ENCODE assay signal across 9 cellular contexts in genomic region chr3:36763850-36764703, GRCh38. TPM values are rescaled to one million over a fixed set of nuclear protein-coding genes. Genes with fewer than 3 reads are reported as not detected.
A peak's percentile ranks its signal among the peaks of the same experiment; 100 is the strongest.
DNase-seq lines count a peak whose midpoint lies in the region; ATAC-seq and TF ChIP-seq lines count a peak whose summit lies in the region.
"Had no signal": no experiment of that assay in that cellular context is flagged by ENCODE, and none has a peak within 500 bp of the region (broad histone marks: within the 10 kb centered on the region; RNA-seq: fewer than 3 reads in every experiment).

Gene DCLK3 (minus strand): TSS chr3:36764553. CDS start chr3:36764263, 290 bp downstream.

- no peaks in the 10 kb centered on the region for H3K4me1 Mint-ChIP-seq in glutamatergic neuron (ENCODE audit: low read depth, unreplicated experiment)

- peak; percentile 30 for TF ChIP-seq CTCF in glutamatergic neuron (IDR thresholded peaks at IDR 0.05; ENCODE audit: partially characterized antibody, unreplicated experiment)

- ATAC-seq in HG02642 (IDR thresholded peaks at IDR 0.05; ENCODE audit: poor library complexity, unreplicated experiment), result no peak

- DNase-seq in ELF-1 (ENCODE audit: low read depth, low spot score) (peak; percentile 17), NCI-H69 (lab: John Stamatoyannopoulos, UW) (peak; percentile 17), glutamatergic neuron (peak; percentile 61), putamen (ENCODE audit: low spot score) (peak; percentile 55), NCI-H1048 (lab: John Stamatoyannopoulos, UW) (no peak), H4 (ENCODE audit: low spot score) (no peak), NCI-H226 (no peak)
- DNase-seq: SIG-M5 had no signal

- peaks cover 21% of the 10 kb centered on the region for H3K27me3 Mint-ChIP-seq in glutamatergic neuron (ENCODE audit: unreplicated experiment)

- H3K4me3 Mint-ChIP-seq in glutamatergic neuron (ENCODE audit: unreplicated experiment), result peak within 1 kb of the TSS; percentile 90

- peaks cover 11% of the 10 kb centered on the region for H3K36me3 Mint-ChIP-seq in glutamatergic neuron (ENCODE audit: unreplicated experiment)

- peaks cover 8% of the 10 kb centered on the region for H3K9me3 Mint-ChIP-seq in glutamatergic neuron (ENCODE audit: unreplicated experiment)

- no peak within 1 kb of the TSS for H3K27ac Mint-ChIP-seq in glutamatergic neuron (ENCODE audit: unreplicated experiment)

RNA-seq across cellular contexts. Expression of gene DCLK3, which starts in this region (rescaled TPM):
- total RNA-seq in glutamatergic neuron (ENCODE audit: unreplicated experiment), result not detected
- total RNA-seq in H4 (2014; rRNA removed; shearing (Covaris generic)), result not detected in 2 replicates

Comparison
In these comparisons a context has a peak if more than half of its experiments do, and no peak if none do; other contexts are left out.
1. Peak in DNase-seq in glutamatergic neuron; RNA of the gene not detected or under 1 TPM.
2. DNase-seq: peak in ELF-1 (single experiment), NCI-H69 (single experiment) and putamen (single experiment); none in NCI-H1048 (single experiment), H4 (single experiment) and NCI-H226 (single experiment).